10 cellular contexts compared by ENCODE assay signal in genomic region chr21:17491716-17492414, GRCh38. TPM values are rescaled to one million over a fixed set of nuclear protein-coding genes. Genes with fewer than 3 reads are reported as not detected.
DNase-seq lines count a peak whose midpoint lies in the region; ATAC-seq, FAIRE-seq and TF ChIP-seq lines count a peak whose summit lies in the region.
"Had no signal": no experiment of that assay in that cellular context is flagged by ENCODE, and none has a peak within 500 bp of the region (broad histone marks: within the 10 kb centered on the region; RNA-seq: fewer than 3 reads in every experiment).

No MANE protein-coding gene starts in this region.

- WGBS in GM12878 (ENCODE audit: insufficient coverage, insufficient replicate concordance, low lambda C conversion rate, missing lambda C conversion rate) = 11% methylated on average over 7 of the region's 7 CpGs

- H3K4me1 ChIP-seq in GM12878 (ENCODE audit: control insufficient read depth, insufficient read depth, low read length) = peaks cover 4% of the 10 kb centered on the region; the same call in 1 of the 2 replicates

- no peak for FAIRE-seq in GM12891 (lab: Jason Lieb, UNC)
- no peak for FAIRE-seq in GM12878 (lab: Jason Lieb, UNC)

- no peak overlapping the region for H3K9ac ChIP-seq in GM12878 (ENCODE audit: control insufficient read depth, insufficient read depth, low read length)

- no peaks in the 10 kb centered on the region for H3K36me3 ChIP-seq in GM12878 (ENCODE audit: control insufficient read depth in 2 of 2, insufficient read depth in 2 of 2, low read length in 1 of 2)

- TF ChIP-seq CTCF in GM12878 (IDR thresholded peaks at IDR 0.05 in 2 of 3, conservative IDR thresholded peaks at IDR 0.05 in 1 of 3; ENCODE audit: control insufficient read depth in 2 of 3, extremely low read depth in 1 of 3, insufficient read depth in 1 of 3, low read depth in 3 of 3, low read length in 3 of 3) = no peak
- TF ChIP-seq CTCF in GM13976 (IDR thresholded peaks at IDR 0.05; ENCODE audit: borderline replicate concordance, control extremely low read depth, extremely low read depth, insufficient read depth, missing control alignments) = no peak

- H3K79me2 ChIP-seq in GM12878 (ENCODE audit: control insufficient read depth, insufficient read depth, low read length) = no peaks in the 10 kb centered on the region

- TF ChIP-seq POLR2A in GM12891 (IDR thresholded peaks at IDR 0.05; ENCODE audit: low read depth, low read length) = no peak
- TF ChIP-seq POLR2A in GM12878 (IDR thresholded peaks at IDR 0.05; ENCODE audit: low read depth, low read length) = no peak

- DNase-seq in GM12891 (ENCODE audit: insufficient read length, low spot score) (no peak), M059J (ENCODE audit: low read depth) (peak; percentile 98), GM12878 (ENCODE audit: low read depth, low spot score) (no peak), pulmonary artery endothelial cell (ENCODE audit: low read depth, low spot score) (peak; percentile 85), GM13976 (ENCODE audit: low spot score) (no peak)
- DNase-seq in stimulated activated naive CD4-positive, alpha-beta T cell (lab: John Stamatoyannopoulos, UW) = no peak
- DNase-seq: H9; stimulated activated CD4-positive, alpha-beta T cell treated with anti-CD3 and anti-CD28 coated beads, Interleukin-4, amount 100 ng/mL, for 1 hour had no signal

- no peaks in the 10 kb centered on the region for H4K20me1 ChIP-seq in GM12878 (ENCODE audit: control insufficient read depth, insufficient read depth)

- no peak overlapping the region for H2AFZ ChIP-seq in GM12878 (ENCODE audit: control insufficient read depth, low read depth, low read length)

- TF ChIP-seq EP300 in GM12878 (IDR thresholded peaks at IDR 0.05; ENCODE audit: borderline replicate concordance in 1 of 2, control insufficient read depth in 1 of 2, low read depth in 2 of 2, low read length in 2 of 2) = no peak

- no peaks in the 10 kb centered on the region for H3K27me3 ChIP-seq in GM12878 (replicated peaks in 1 of 2; ENCODE audit: control insufficient read depth in 2 of 2, insufficient read depth in 2 of 2, low read length in 1 of 2)

- intact Hi-C loops in GM12878 (cut with micrococcal nuclease; ENCODE audit: unreplicated experiment) = no loop called here

- no peak for TF ChIP-seq RAD21 in GM12878 (IDR thresholded peaks at IDR 0.05; ENCODE audit: insufficient read depth, low read depth, low read length)

- H3K4me3 ChIP-seq in GM12878 = no peak overlapping the region

- no peak for ATAC-seq in GM12878
- ATAC-seq in GM21367 (IDR thresholded peaks at IDR 0.05; ENCODE audit: unreplicated experiment) = no peak
- ATAC-seq in GM21360 (IDR thresholded peaks at IDR 0.05; ENCODE audit: unreplicated experiment) = no peak

- in situ Hi-C loops in GM12878 (cut with MboI) (no loop called here), GM13976 (cut with MboI; ENCODE audit: low sequenced_read_pairs, unreplicated experiment) (no loop called here)

- RAD21 ChIA-PET in GM12878 (lab: Charles Lee; ENCODE audit: unreplicated experiment) = no interaction called here

- POLR2A ChIA-PET in GM12878 (lab: Charles Lee) = interaction anchor here (0.6 kb wide), 1 partner anchor 60 kb away, joined by 3 read pairs; no protein-coding TSS in a partner anchor

- BruUV-seq in GM12878 (replicated peaks; lab: Mats Ljungman, UMichigan) = no TSS peak

- SMC1A ChIA-PET in GM12878 (lab: Charles Lee; ENCODE audit: uncharacterized antibody, unreplicated experiment) = no interaction called here

- CTCF ChIA-PET in GM12878 (lab: Yijun Ruan, JAX) = no interaction called here

- no peaks in the 10 kb centered on the region for H3K9me3 ChIP-seq in GM12878 (replicated peaks; ENCODE audit: control insufficient read depth, insufficient read depth, low read length)

- H3K27ac ChIP-seq in GM12878 (ENCODE audit: control insufficient read depth, insufficient read depth) = no peak overlapping the region

- H3K4me2 ChIP-seq in GM12878 (ENCODE audit: control insufficient read depth, insufficient read depth) = peak overlapping the region; percentile 23; the same call in 1 of the 2 replicates

TF ChIP-seq in GM12891, 5 proteins besides CTCF, POLR2A, EP300 and RAD21:
- TF ChIP-seq TAF1 (IDR thresholded peaks at IDR 0.05; ENCODE audit: low read depth, low read length) = no peak
- 0 out of 2 replicates have a peak, but pooled peaks have one; percentile 17 for TF ChIP-seq SPI1 (IDR thresholded peaks at IDR 0.05; ENCODE audit: low read depth, low read length)

TF ChIP-seq in GM12878, 131 proteins besides CTCF, POLR2A, EP300 and RAD21:
- TF ChIP-seq MEF2A (IDR thresholded peaks at IDR 0.05; ENCODE audit: insufficient read depth, low read depth, low read length) = no peak
- TF ChIP-seq RUNX3 (IDR thresholded peaks at IDR 0.05; ENCODE audit: low read length) = peak; percentile 84

RNA-seq across cellular contexts. Expression of gene CXADR, which starts 21.0 kb away (rescaled TPM):
- polyA plus RNA-seq in GM12891 (2012; ENCODE audit: low read depth, missing spikeins) = 0.28 TPM
- total RNA-seq in M059J (2014; rRNA removed; shearing (Covaris generic)) = 17.7 and 24.1 TPM in 2 replicates
- not detected in 2 replicates for total RNA-seq in GM12878 (2013; cell fraction: nucleolus; rRNA removed)
- total RNA-seq in GM12878 (2014; rRNA removed) (0.23 and 0.44 TPM in 2 replicates), GM12878 (2014; rRNA removed; fragmentation: Illumina TruSeq; extraction: Trizol) (0.09 and 0.18 TPM in 2 replicates), GM12878 (2021) (0.11 and 0.13 TPM in 2 replicates), pulmonary artery endothelial cell (4.4 and 7.6 TPM in 2 replicates)
- not detected for polyA plus RNA-seq in GM12878 (2011; ENCODE audit: low read depth)
- polyA plus RNA-seq in GM12878 (2011; rRNA removed) (0.01 and 0.12 TPM in 2 replicates), GM12878 (2014; fragmentation: Illumina TruSeq; extraction: Trizol) (0.06 and 0.11 TPM in 2 replicates), GM12878 (2014; fragmentation: Nextera tagmentation; extraction: Ambion mirVana) (under 1 TPM; 0.04 to 0.31 TPM), GM12878 (2014; rRNA removed) (0.03 and 0.13 TPM in 2 replicates), GM12878 (2016; fragmentation: Nextera tagmentation; extraction: Ambion mirVana) (under 1 TPM; 0.18 to 0.64 TPM)
- not detected in 2 replicates for polyA plus RNA-seq in GM12878 (2011; cell fraction: cytosol; rRNA removed)
- polyA plus RNA-seq in GM12878 (2011; cell fraction: nucleus; rRNA removed) = 0.04 TPM in 1 of 2 replicates, not detected in the other
- 0.13 and 0.28 TPM in 2 replicates for polyA plus RNA-seq in GM12878 (2012)
- polyA minus RNA-seq in GM12878 (2011; rRNA and poly(A)+ RNA removed) = 0.07 TPM in 1 of 2 replicates, not detected in the other
- not detected in 2 replicates for polyA minus RNA-seq in GM12878 (2011; cell fraction: cytosol; rRNA and poly(A)+ RNA removed)
- not detected in 2 replicates for polyA minus RNA-seq in GM12878 (2011; cell fraction: nucleus; rRNA and poly(A)+ RNA removed)

Comparison
In these comparisons a context has a peak if more than half of its experiments do, and no peak if none do; other contexts are left out.
1. DNase-seq: peak in M059J (single experiment) and pulmonary artery endothelial cell (single experiment); none in GM12891 (single experiment), GM12878 (single experiment), GM13976 (single experiment) and stimulated activated naive CD4-positive, alpha-beta T cell (0 of 6).